In the genomic region with DNA sequence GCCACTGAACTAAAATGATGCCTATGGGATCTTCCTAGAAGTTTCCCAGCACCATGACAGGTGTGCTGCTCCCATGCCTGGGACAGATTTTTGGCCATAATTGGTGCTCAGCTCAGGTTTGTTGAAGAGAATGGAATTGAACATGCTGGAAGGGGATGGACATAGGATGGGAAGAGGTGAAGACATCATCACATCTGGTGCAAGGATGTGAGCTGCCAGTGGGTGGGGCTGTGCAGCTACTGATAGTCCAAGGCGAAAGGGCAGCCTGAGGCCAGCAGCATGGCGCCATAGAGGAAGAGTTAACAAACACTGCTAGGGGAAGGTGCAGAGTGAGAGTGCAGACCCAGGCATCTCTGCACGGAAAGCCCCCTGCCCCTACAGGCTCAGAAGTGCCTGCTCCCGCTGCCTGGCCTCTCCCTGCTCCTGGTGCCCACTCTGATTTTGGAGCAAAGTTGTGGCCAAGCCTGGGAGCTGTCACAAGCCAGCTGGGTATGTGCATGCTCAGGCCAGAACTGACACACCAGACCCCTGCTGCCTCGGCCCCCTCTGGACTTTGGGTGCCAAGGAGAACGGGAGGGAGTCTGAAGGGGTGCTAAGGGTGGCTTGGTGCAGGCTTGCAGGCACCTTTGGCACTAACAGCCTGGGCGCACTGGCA, we compare ENCODE assay signal across 7 cellular contexts.
A peak's percentile ranks its signal among the peaks of the same experiment; 100 is the strongest.
DNase-seq lines count a peak whose midpoint lies in the region; ATAC-seq and TF ChIP-seq lines count a peak whose summit lies in the region.

No MANE protein-coding gene starts in this region.

- no peak overlapping the region for H3K56ac ChIP-seq in IMR-90 (ENCODE audit: extremely low read depth, insufficient read depth, low read length)
- no peak overlapping the region for H3K56ac ChIP-seq in mesendoderm (ENCODE audit: low read length)

- no peaks in the 10 kb centered on the region for H3K79me1 ChIP-seq in IMR-90 (ENCODE audit: low read depth in 1 of 2, low read length in 2 of 2)
- H3K79me1 ChIP-seq in mesendoderm (ENCODE audit: low read length): no peaks in the 10 kb centered on the region

- TF ChIP-seq POLR2A in IMR-90 (IDR thresholded peaks at IDR 0.05; ENCODE audit: low read depth, low read length): no peak

- no peaks in the 10 kb centered on the region for H3K9me1 ChIP-seq in IMR-90 (ENCODE audit: insufficient read depth, low read length)

- H2BK20ac ChIP-seq in IMR-90 (ENCODE audit: low read depth, low read length): no peak overlapping the region

- no peak overlapping the region for H3K4me2 ChIP-seq in IMR-90 (ENCODE audit: low read depth, low read length)
- H3K4me2 ChIP-seq in OCI-LY3 (ENCODE audit: low read length): peak overlapping the region; percentile 29
- no peak overlapping the region for H3K4me2 ChIP-seq in mesendoderm (ENCODE audit: low read length)

- H2AK9ac ChIP-seq in IMR-90 (replicated peaks; ENCODE audit: low read depth, low read length, poor library complexity): no peak overlapping the region

- no peak overlapping the region for H2BK120ac ChIP-seq in IMR-90 (ENCODE audit: low read depth, low read length)
- no peak overlapping the region for H2BK120ac ChIP-seq in mesendoderm (ENCODE audit: low read depth, low read length)

- H3K36me3 ChIP-seq in IMR-90 (ENCODE audit: control insufficient read depth, insufficient read depth, low read length) (no peaks in the 10 kb centered on the region), OCI-LY3 (replicated peaks; ENCODE audit: low read depth, low read length) (no peaks in the 10 kb centered on the region), mesendoderm (ENCODE audit: control insufficient read depth, insufficient read depth, low read length) (no peaks in the 10 kb centered on the region)

- H3K27ac ChIP-seq in IMR-90 (ENCODE audit: insufficient read depth, low read length): no peak overlapping the region
- H3K27ac ChIP-seq in OCI-LY3 (ENCODE audit: low read length): no peak overlapping the region
- no peak overlapping the region for H3K27ac ChIP-seq in dorsolateral prefrontal cortex
- H3K27ac ChIP-seq in mesendoderm (ENCODE audit: low read depth, low read length): no peak overlapping the region

- peak; percentile 70 for TF ChIP-seq RAD21 in IMR-90 (IDR thresholded peaks at IDR 0.05; ENCODE audit: low read length)

- H3K4me1 ChIP-seq in IMR-90 (ENCODE audit: control insufficient read depth, insufficient read depth, low read length) (no peaks in the 10 kb centered on the region), OCI-LY3 (ENCODE audit: low read length) (no peaks in the 10 kb centered on the region), mesendoderm (ENCODE audit: control insufficient read depth, low read depth, low read length) (no peaks in the 10 kb centered on the region)

- H2AK5ac ChIP-seq in IMR-90 (ENCODE audit: low read depth, low read length) (no peak overlapping the region), mesendoderm (ENCODE audit: low read length) (no peak overlapping the region)

- peaks cover 8% of the 10 kb centered on the region; the same call in 1 of the 2 replicates for H3K27me3 ChIP-seq in IMR-90 (ENCODE audit: control insufficient read depth, insufficient read depth, low read length)
- H3K27me3 ChIP-seq in OCI-LY3 (ENCODE audit: low read depth, low read length): peaks cover 11% of the 10 kb centered on the region
- no peaks in the 10 kb centered on the region for H3K27me3 ChIP-seq in dorsolateral prefrontal cortex
- H3K27me3 ChIP-seq in mesendoderm (ENCODE audit: insufficient read depth, low read length, poor library complexity): no peaks in the 10 kb centered on the region

- no peak overlapping the region for H3K23ac ChIP-seq in IMR-90 (ENCODE audit: low read depth, low read length)
- H3K23ac ChIP-seq in mesendoderm (ENCODE audit: low read length): no peak overlapping the region

- H2AFZ ChIP-seq in IMR-90 (replicated peaks; ENCODE audit: low read length, poor library complexity) (no peak overlapping the region), OCI-LY3 (ENCODE audit: low read depth, low read length) (peak overlapping the region; percentile 90)

- POLR2A ChIA-PET in IMR-90 (lab: Charles Lee; ENCODE audit: unreplicated experiment): no interaction called here

- H3K9ac ChIP-seq in IMR-90 (ENCODE audit: low read depth, low read length) (no peak overlapping the region), OCI-LY3 (ENCODE audit: low read length) (no peak overlapping the region), mesendoderm (ENCODE audit: low read length) (no peak overlapping the region)

- DNase-seq in ELR (ENCODE audit: low read depth) (peak; percentile 70), IMR-90 (peak; percentile 31), dorsolateral prefrontal cortex (peak in 6 of 10 donors; percentile 46 to 71 (median 62)), mesendoderm (peak; percentile 83), T-helper 9 cell (no peak)

- H4K20me1 ChIP-seq in IMR-90 (ENCODE audit: insufficient read depth, low read length): no peaks in the 10 kb centered on the region
- H4K20me1 ChIP-seq in OCI-LY3 (ENCODE audit: insufficient read depth, low read length): no peaks in the 10 kb centered on the region

- TF ChIP-seq CTCF in IMR-90 (conservative IDR thresholded peaks at IDR 0.05; ENCODE audit: low read depth, low read length) (peak; percentile 51), OCI-LY3 (IDR thresholded peaks at IDR 0.05; ENCODE audit: low read depth, low read length) (peak; percentile 93), dorsolateral prefrontal cortex (IDR thresholded peaks at IDR 0.05 in 54 of 56, conservative IDR thresholded peaks at IDR 0.05 in 2 of 56; ENCODE audit: low read depth in 1 of 56, partially characterized antibody in 56 of 56) (peak in 54 of 56 donors; percentile 23 to 71 (median 54))

- H3K18ac ChIP-seq in IMR-90 (ENCODE audit: low read depth, low read length): no peak overlapping the region
- no peak overlapping the region for H3K18ac ChIP-seq in mesendoderm (ENCODE audit: low read length)

- in situ Hi-C loops in IMR-90 (cut with MboI; ENCODE audit: low sequenced_read_pairs): no loop called here

- H2BK15ac ChIP-seq in IMR-90 (ENCODE audit: low read depth, low read length) (no peak overlapping the region), mesendoderm (replicated peaks; ENCODE audit: low read depth) (no peak overlapping the region)

- no peak overlapping the region for H4K5ac ChIP-seq in IMR-90 (ENCODE audit: low read depth, low read length)
- no peak overlapping the region for H4K5ac ChIP-seq in mesendoderm (ENCODE audit: low read length)

- H3K4ac ChIP-seq in IMR-90 (ENCODE audit: low read depth, low read length) (no peak overlapping the region), mesendoderm (ENCODE audit: low read depth, low read length) (no peak overlapping the region)

- CTCF ChIA-PET in IMR-90 (lab: Yijun Ruan, JAX): interaction anchor here (1.2 kb wide), 1 partner anchor 215 kb away, joined by 3 read pairs; no protein-coding TSS in a partner anchor

- peak; percentile 89 for ATAC-seq in IMR-90 (ENCODE audit: low read depth)
- ATAC-seq in HG02938 (IDR thresholded peaks at IDR 0.05; ENCODE audit: unreplicated experiment): no peak

- H3K4me3 ChIP-seq in IMR-90 (ENCODE audit: insufficient read depth, low read depth, low read length): no peak overlapping the region
- no peak overlapping the region for H3K4me3 ChIP-seq in OCI-LY3 (ENCODE audit: low read length)
- H3K4me3 ChIP-seq in dorsolateral prefrontal cortex: no peak overlapping the region
- H3K4me3 ChIP-seq in mesendoderm (ENCODE audit: low read length): no peak overlapping the region

- BruUV-seq in IMR-90 (replicated peaks; lab: Mats Ljungman, UMichigan): no TSS peak

- dilution Hi-C loops in IMR-90 (cut with HindIII; ENCODE audit: low sequenced_read_pairs, unreplicated experiment): no loop called here

- no peak overlapping the region for H4K91ac ChIP-seq in IMR-90 (ENCODE audit: insufficient read depth, low read depth, low read length)

- no peaks in the 10 kb centered on the region for H3K79me2 ChIP-seq in OCI-LY3 (ENCODE audit: low read length)
- H3K79me2 ChIP-seq in mesendoderm (ENCODE audit: control insufficient read depth, insufficient read depth, low read length): no peaks in the 10 kb centered on the region

- H4K8ac ChIP-seq in IMR-90 (ENCODE audit: low read depth in 2 of 2, low read length in 2 of 2) (no peak overlapping the region), mesendoderm (ENCODE audit: low read depth, low read length) (no peak overlapping the region)

- H3K9me3 ChIP-seq in IMR-90 (ENCODE audit: control insufficient read depth, insufficient read depth, low read length): no peaks in the 10 kb centered on the region
- H3K9me3 ChIP-seq in OCI-LY3 (ENCODE audit: insufficient read depth, low read length): no peaks in the 10 kb centered on the region

- no peak overlapping the region for H2BK5ac ChIP-seq in IMR-90 (ENCODE audit: low read depth, low read length, poor library complexity, severe bottlenecking)
- no peak overlapping the region for H2BK5ac ChIP-seq in mesendoderm (ENCODE audit: low read length)

- 80% methylated on average over 2 of the region's 7 CpGs; no CpG with 5 or more reads in 1 of the 2 experiments for WGBS in IMR-90 (ENCODE audit: extremely low coverage in 2 of 2, insufficient read length in 1 of 2), 2 experiments
- no CpG with 5 or more reads among the region's 7 CpGs for WGBS in mesendoderm (ENCODE audit: extremely low coverage, insufficient coverage, low lambda C conversion rate)

- H3K14ac ChIP-seq in IMR-90 (replicated peaks; ENCODE audit: low read depth, low read length): no peak overlapping the region

- intact Hi-C loops in IMR-90 (cut with micrococcal nuclease): loop anchor here (1.0 to 5.0 kb wide), 3 partner anchors 115 to 432 kb away; no protein-coding TSS in a partner anchor
- intact Hi-C loops in dorsolateral prefrontal cortex (cut with DNase I): loop anchor here in 1 of 2 donors (1.0 kb wide), 1 partner anchor 216 kb away; no protein-coding TSS in a partner anchor

TF ChIP-seq in IMR-90, 13 proteins besides CTCF, POLR2A, EP300 and RAD21:
- TF ChIP-seq RCOR1 (IDR thresholded peaks at IDR 0.05; ENCODE audit: insufficient replicate concordance, low read length): no peak
- TF ChIP-seq SMC3 (IDR thresholded peaks at IDR 0.05; ENCODE audit: low read depth, low read length): peak; percentile 45
